In genomic region chr9:8552732-8553131, GRCh38 we compare ENCODE assay signal across 19 cellular contexts.
DNase-seq lines count a peak whose midpoint lies in the region; ATAC-seq, FAIRE-seq and TF ChIP-seq lines count a peak whose summit lies in the region.
"Had no signal": no experiment of that assay in that cellular context is flagged by ENCODE, and none has a peak within 500 bp of the region (broad histone marks: within the 10 kb centered on the region; RNA-seq: fewer than 3 reads in every experiment).

No MANE protein-coding gene starts in this region.

- no peak overlapping the region for H2AFZ ChIP-seq in trophoblast cell (ENCODE audit: insufficient read depth, low read length, poor library complexity)
- no peak overlapping the region for H2AFZ ChIP-seq in neural progenitor cell (replicated peaks)

- H2BK12ac ChIP-seq in trophoblast cell (ENCODE audit: low read length): peak overlapping the region; percentile 36

- H3K9me3 ChIP-seq in trophoblast cell (ENCODE audit: insufficient read depth, low read depth, low read length) (no peaks in the 10 kb centered on the region), neural progenitor cell (ENCODE audit: low read depth) (no peaks in the 10 kb centered on the region), pancreas (no peaks in the 10 kb centered on the region), WERI-Rb-1 (ENCODE audit: severe bottlenecking) (no peaks in the 10 kb centered on the region)

- no peak overlapping the region for H4K12ac ChIP-seq in trophoblast cell (ENCODE audit: low read depth, low read length)

- H3K27me3 ChIP-seq in trophoblast cell (ENCODE audit: insufficient read depth, low read length): no peaks in the 10 kb centered on the region
- no peaks in the 10 kb centered on the region for H3K27me3 ChIP-seq in neural progenitor cell
- H3K27me3 ChIP-seq in pancreas: no peaks in the 10 kb centered on the region
- H3K27me3 ChIP-seq in WERI-Rb-1 (ENCODE audit: insufficient read depth, low read depth, severe bottlenecking): no peaks in the 10 kb centered on the region

- H3K27ac ChIP-seq in caudate nucleus (ENCODE audit: low read depth, low read length) (peak overlapping the region; percentile 76), trophoblast cell (ENCODE audit: low read depth, low read length) (no peak overlapping the region), neural progenitor cell (no peak overlapping the region), pancreas (no peak overlapping the region), WERI-Rb-1 (no peak overlapping the region)
- H3K27ac ChIP-seq: C4-2B had no signal

- WGBS in trophoblast cell (ENCODE audit: extremely low coverage, insufficient coverage, insufficient read length): no CpG with 5 or more reads among the region's 3 CpGs
- WGBS in pancreas, 2 donors: 92 to 95% methylated on average over 3 of the region's 3 CpGs

- no peaks in the 10 kb centered on the region for H3F3A ChIP-seq in neural progenitor cell (ENCODE audit: low read depth)

- no peak for FAIRE-seq in pancreas (lab: Jason Lieb, UNC)

- DNase-seq in caudate nucleus (lab: John Stamatoyannopoulos, UW) (peak in 50 of 61 donors; percentile 6 to 91 (median 55)), inferior parietal cortex (ENCODE audit: extremely low spot score) (peak; percentile 72), trophoblast cell (no peak), neural progenitor cell (ENCODE audit: low spot score) (no peak), pancreas (no peak), WERI-Rb-1 (no peak)
- DNase-seq in activated CD4-positive, alpha-beta T cell treated with anti-CD3 and anti-CD28 coated beads for 1 hour: no peak
- DNase-seq: DMS79, H7, HFFc6, KG1, NCI-H187, NCI-H2107, NCI-H226, NCI-H524, NCI-H82, OCI-M1, Right ventricle myocardium superior had no signal

- no peak overlapping the region for H2BK5ac ChIP-seq in trophoblast cell (ENCODE audit: low read depth, low read length, poor library complexity)

- no peaks in the 10 kb centered on the region for H3K27me3 Mint-ChIP-seq in neural progenitor cell (ENCODE audit: insufficient read depth, low read depth)

- H3K27ac Mint-ChIP-seq in neural progenitor cell: no peak overlapping the region
- H3K27ac Mint-ChIP-seq: HFFc6 had no signal

- H4K8ac ChIP-seq in trophoblast cell (ENCODE audit: low read depth, low read length): no peak overlapping the region

- no peak overlapping the region for H3K9ac ChIP-seq in trophoblast cell (ENCODE audit: low read length)
- no peak overlapping the region for H3K9ac ChIP-seq in neural progenitor cell

- no peak overlapping the region for H3K14ac ChIP-seq in trophoblast cell (ENCODE audit: low read length)

- TF ChIP-seq CTCF in neural progenitor cell (IDR thresholded peaks at IDR 0.05): no peak
- TF ChIP-seq CTCF in pancreas (IDR thresholded peaks at IDR 0.05): no peak
- no peak for TF ChIP-seq CTCF in WERI-Rb-1 (IDR thresholded peaks at IDR 0.05; ENCODE audit: low read depth, low read length)

- H3K4me1 ChIP-seq in trophoblast cell (ENCODE audit: control insufficient read depth in 1 of 2, insufficient read depth in 2 of 2, low read length in 2 of 2) (no peaks in the 10 kb centered on the region), neural progenitor cell (no peaks in the 10 kb centered on the region), pancreas (no peaks in the 10 kb centered on the region)

- no peak overlapping the region for H3K4ac ChIP-seq in trophoblast cell (ENCODE audit: low read depth, low read length)

- H3K79me1 ChIP-seq in trophoblast cell (ENCODE audit: low read length): no peaks in the 10 kb centered on the region

- H3K4me2 ChIP-seq in trophoblast cell (ENCODE audit: low read length) (no peak overlapping the region), neural progenitor cell (no peak overlapping the region)

- peaks cover 4% of the 10 kb centered on the region for H3K36me3 Mint-ChIP-seq in neural progenitor cell

- ATAC-seq in pancreas: no peak

- H3K4me3 ChIP-seq in trophoblast cell (ENCODE audit: low read depth, low read length): no peak overlapping the region
- no peak overlapping the region for H3K4me3 ChIP-seq in neural progenitor cell
- H3K4me3 ChIP-seq in pancreas: no peak overlapping the region
- no peak overlapping the region for H3K4me3 ChIP-seq in WERI-Rb-1 (ENCODE audit: low read depth, low read length)

- peaks cover 2% of the 10 kb centered on the region for H3K9me3 Mint-ChIP-seq in neural progenitor cell

- H3K23ac ChIP-seq in trophoblast cell (ENCODE audit: low read length): no peak overlapping the region

- no peaks in the 10 kb centered on the region for H3K79me2 ChIP-seq in trophoblast cell (ENCODE audit: control insufficient read depth, insufficient read depth, low read length, poor library complexity)
- no peaks in the 10 kb centered on the region for H3K79me2 ChIP-seq in neural progenitor cell (ENCODE audit: low read depth)

- intact Hi-C loops in pancreas (cut with DNase I): no loop called here

- H4K91ac ChIP-seq in trophoblast cell (ENCODE audit: low read depth, low read length): no peak overlapping the region

- H3K4me3 Mint-ChIP-seq in neural progenitor cell: no peak overlapping the region
- H3K4me3 Mint-ChIP-seq: HFFc6 had no signal

- no peaks in the 10 kb centered on the region for H4K20me1 ChIP-seq in neural progenitor cell (ENCODE audit: low read depth)

- H3K4me1 Mint-ChIP-seq in neural progenitor cell: no peaks in the 10 kb centered on the region

- no peaks in the 10 kb centered on the region for H3K36me3 ChIP-seq in trophoblast cell (ENCODE audit: control insufficient read depth in 1 of 2, insufficient read depth in 2 of 2, low read length in 2 of 2)
- H3K36me3 ChIP-seq in neural progenitor cell: no peaks in the 10 kb centered on the region
- no peaks in the 10 kb centered on the region for H3K36me3 ChIP-seq in pancreas
- no peaks in the 10 kb centered on the region for H3K36me3 ChIP-seq in WERI-Rb-1

- no peak overlapping the region for H2AK5ac ChIP-seq in trophoblast cell (ENCODE audit: low read length)

- H3K18ac ChIP-seq in trophoblast cell (ENCODE audit: low read length): no peak overlapping the region

- H2BK120ac ChIP-seq in trophoblast cell (ENCODE audit: insufficient read depth, low read length, poor library complexity): no peak overlapping the region

Comparison
In these comparisons a context has a peak if more than half of its experiments do, and no peak if none do; other contexts are left out.
1. DNase-seq: peak in caudate nucleus (50 of 61) and inferior parietal cortex (single experiment); none in trophoblast cell (0 of 2), neural progenitor cell (single experiment), activated CD4-positive, alpha-beta T cell treated with anti-CD3 and anti-CD28 coated beads for 1 hour (single experiment), pancreas (0 of 6) and WERI-Rb-1 (single experiment).